6 cellular contexts compared by ENCODE assay signal in genomic region chr16:6266703-6267102, GRCh38.
"Had no signal": no experiment of that assay in that cellular context is flagged by ENCODE, and none has a peak within 500 bp of the region (broad histone marks: within the 10 kb centered on the region; RNA-seq: fewer than 3 reads in every experiment).

No MANE protein-coding gene starts in this region.

- FAIRE-seq: HepG2, HTR-8/SVneo, K562 had no signal

- ATAC-seq: HepG2, K562 had no signal

- H3K27ac ChIP-seq: HL-60 had no signal

- H3K4me3 ChIP-seq: K562 had no signal

- DNase-seq: IMR-90, KBM-7 had no signal
